8 cellular contexts compared by ENCODE assay signal in genomic region chr15:75307778-75308390, GRCh38. TPM values are rescaled to one million over a fixed set of nuclear protein-coding genes. Genes with fewer than 3 reads are reported as not detected.
A peak's percentile ranks its signal among the peaks of the same experiment; 100 is the strongest.
DNase-seq lines count a peak whose midpoint lies in the region; ATAC-seq and TF ChIP-seq lines count a peak whose summit lies in the region.

No MANE protein-coding gene starts in this region.

- H3K36me3 ChIP-seq in DND-41 (ENCODE audit: insufficient read depth, low read length), result no peaks in the 10 kb centered on the region
- no peaks in the 10 kb centered on the region for H3K36me3 ChIP-seq in Peyer's patch

- H3K27ac ChIP-seq in DND-41 (ENCODE audit: low read length) (no peak overlapping the region), Peyer's patch (no peak overlapping the region)

- no peaks in the 10 kb centered on the region for H3K9me3 Mint-ChIP-seq in neural crest cell

- H3K9me3 ChIP-seq in DND-41 (ENCODE audit: insufficient read depth, low read length, severe bottlenecking) (no peaks in the 10 kb centered on the region), Peyer's patch (no peaks in the 10 kb centered on the region)

- DNase-seq in DND-41 (peak; percentile 6), HT-29 (ENCODE audit: low spot score) (peak; percentile 89), Peyer's patch (peak in 2 of 3 donors; percentile 65 to 67), dermis microvascular lymphatic vessel endothelial cell (ENCODE audit: low read depth in 2 of 2) (peak; percentile 5 to 28), neural crest cell (ENCODE audit: low read depth, low spot score) (peak; percentile 25)

- H3K4me2 ChIP-seq in DND-41 (ENCODE audit: insufficient read depth, low read length), result no peak overlapping the region

- TF ChIP-seq CTCF in DND-41 (IDR thresholded peaks at IDR 0.05; ENCODE audit: borderline replicate concordance, extremely low read depth, low read length, poor library complexity, severe bottlenecking) (peak; percentile 49), Peyer's patch (IDR thresholded peaks at IDR 0.05) (peak in 4 of 6 experiments; percentile 26 to 55 (median 48)), neural crest cell (conservative IDR thresholded peaks at IDR 0.05) (peak; percentile 65)

- H3K4me1 ChIP-seq in DND-41 (ENCODE audit: insufficient read depth, low read length) (no peaks in the 10 kb centered on the region), Peyer's patch (no peaks in the 10 kb centered on the region)

- no peak overlapping the region for H3K4me3 Mint-ChIP-seq in neural crest cell

- H3K27ac Mint-ChIP-seq in neural crest cell (ENCODE audit: unreplicated experiment), result no peak overlapping the region

- H3K27me3 ChIP-seq in DND-41 (ENCODE audit: insufficient read depth, low read length, poor library complexity), result peaks cover 7% of the 10 kb centered on the region
- H3K27me3 ChIP-seq in Peyer's patch, result no peaks in the 10 kb centered on the region

- peaks cover 10% of the 10 kb centered on the region for H3K4me1 Mint-ChIP-seq in neural crest cell

- no peak overlapping the region for H3K4me3 ChIP-seq in DND-41 (ENCODE audit: low read depth in 1 of 2, low read length in 2 of 2)
- H3K4me3 ChIP-seq in Peyer's patch, result no peak overlapping the region

- H2AFZ ChIP-seq in DND-41 (ENCODE audit: low read depth, low read length), result no peak overlapping the region

- H3K9ac ChIP-seq in DND-41 (ENCODE audit: low read depth, low read length), result no peak overlapping the region

- H3K79me2 ChIP-seq in DND-41 (ENCODE audit: insufficient read depth, low read length), result no peaks in the 10 kb centered on the region

- H4K20me1 ChIP-seq in DND-41 (ENCODE audit: insufficient read depth, low read length), result no peaks in the 10 kb centered on the region

- ATAC-seq in DND-41 (ENCODE audit: insufficient read depth, low read depth) (no peak), GM19463 (IDR thresholded peaks at IDR 0.05; ENCODE audit: unreplicated experiment) (no peak), GM19351 (IDR thresholded peaks at IDR 0.05; ENCODE audit: unreplicated experiment) (no peak), GM18870 (IDR thresholded peaks at IDR 0.05; ENCODE audit: unreplicated experiment) (no peak)

- peaks cover 60% of the 10 kb centered on the region for H3K27me3 Mint-ChIP-seq in neural crest cell (ENCODE audit: low read depth)

- no peaks in the 10 kb centered on the region for H3K36me3 Mint-ChIP-seq in neural crest cell (ENCODE audit: low read depth)

- no peak for TF ChIP-seq POLR2A in Peyer's patch (IDR thresholded peaks at IDR 0.05)

RNA-seq across cellular contexts. Expression of gene GOLGA6D, which starts 25.2 kb away (rescaled TPM):
- 0.15 TPM in 1 of 2 replicates, not detected in the other for total RNA-seq in HT-29 (2014; rRNA removed; shearing (Covaris generic))
- total RNA-seq in Peyer's patch, result not detected
- not detected in 2 replicates for total RNA-seq in dermis microvascular lymphatic vessel endothelial cell
- not detected in 2 replicates for total RNA-seq in neural crest cell

RNA-seq across cellular contexts. Expression of gene COMMD4, which starts 28.0 kb away (rescaled TPM):
- 266 TPM in 2 replicates for total RNA-seq in HT-29 (2014; rRNA removed; shearing (Covaris generic))
- total RNA-seq in Peyer's patch, result 100 to 1,000 TPM in 1 of 4 donors, 10 to 100 TPM in 3; 54.2 to 107 (median 68.0) TPM
- total RNA-seq in dermis microvascular lymphatic vessel endothelial cell, result 92.6 and 104 TPM in 2 replicates
- total RNA-seq in neural crest cell, result 156 and 161 TPM in 2 replicates

RNA-seq across cellular contexts. Expression of gene NEIL1, which starts 39.0 kb away (rescaled TPM):
- 1.3 and 2.7 TPM in 2 replicates for total RNA-seq in HT-29 (2014; rRNA removed; shearing (Covaris generic))
- 100 to 1,000 TPM in 3 of 4 donors, 10 to 100 TPM in 1; 63.7 to 173 (median 112) TPM for total RNA-seq in Peyer's patch
- total RNA-seq in dermis microvascular lymphatic vessel endothelial cell, result 8.0 and 22.5 TPM in 2 replicates
- total RNA-seq in neural crest cell, result 18.4 and 20.4 TPM in 2 replicates

RNA-seq across cellular contexts. Expression of gene GOLGA6C, which starts 49.8 kb away (rescaled TPM):
- not detected in 2 replicates for total RNA-seq in HT-29 (2014; rRNA removed; shearing (Covaris generic))
- total RNA-seq in Peyer's patch (not detected), dermis microvascular lymphatic vessel endothelial cell (under 0.01 TPM in 1 of 2 replicates, not detected in the other), neural crest cell (0.12 TPM in 1 of 2 replicates, not detected in the other)

Comparison
In these comparisons a context has a peak if more than half of its experiments do, and no peak if none do; other contexts are left out.
1. DNase-seq: peak in every context shown above with its lines; median percentile 89 in HT-29; 66 in Peyer's patch; 25 in neural crest cell; 16 in dermis microvascular lymphatic vessel endothelial cell; 6 in DND-41.